In the genomic region with DNA sequence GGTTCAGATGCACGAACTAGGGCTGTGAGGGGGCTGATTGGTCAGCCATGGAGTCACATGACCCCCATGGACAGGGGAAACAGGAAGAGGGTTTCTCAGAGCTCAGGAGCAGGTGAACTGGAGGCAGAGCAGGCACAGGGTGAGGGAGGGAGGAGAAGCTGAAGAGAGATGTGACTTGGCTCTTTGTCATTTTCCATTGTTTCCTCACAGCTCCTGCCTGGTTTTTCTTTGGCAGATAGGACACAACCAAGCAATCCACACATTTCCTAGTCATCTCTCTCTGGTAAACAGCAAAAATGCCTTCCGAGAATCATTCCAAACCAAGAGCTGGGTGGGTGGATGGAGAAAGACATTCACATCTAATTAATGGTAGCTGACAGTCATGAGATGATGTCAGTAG, we compare ENCODE assay signal across 17 cellular contexts. TPM values are rescaled to one million over a fixed set of nuclear protein-coding genes. Genes with fewer than 3 reads are reported as not detected.
DNase-seq lines count a peak whose midpoint lies in the region; ATAC-seq and TF ChIP-seq lines count a peak whose summit lies in the region.
"Had no signal": no experiment of that assay in that cellular context is flagged by ENCODE, and none has a peak within 500 bp of the region (broad histone marks: within the 10 kb centered on the region; RNA-seq: fewer than 3 reads in every experiment).

No MANE protein-coding gene starts in this region.

- no peak for TF ChIP-seq POLR2A in spleen (IDR thresholded peaks at IDR 0.05)

- no peaks in the 10 kb centered on the region for H3K27me3 ChIP-seq in spleen (replicated peaks in 1 of 7)
- no peaks in the 10 kb centered on the region for H3K27me3 ChIP-seq in smooth muscle cell (ENCODE audit: low read depth)
- H3K27me3 ChIP-seq: neutrophil had no signal

- H3K9me3 ChIP-seq in spleen (no peaks in the 10 kb centered on the region), smooth muscle cell (replicated peaks; ENCODE audit: low read depth) (no peaks in the 10 kb centered on the region)
- H3K9me3 ChIP-seq: neutrophil had no signal

- H3K36me3 ChIP-seq in spleen = no peaks in the 10 kb centered on the region
- no peaks in the 10 kb centered on the region for H3K36me3 ChIP-seq in smooth muscle cell (ENCODE audit: low read depth)
- H3K36me3 ChIP-seq: neutrophil had no signal

- intact Hi-C loops in spleen (cut with DNase I; ENCODE audit: low total_unique reads) = no loop called here

- no peak overlapping the region for H3K9ac ChIP-seq in smooth muscle cell (ENCODE audit: low read depth)

- no peaks in the 10 kb centered on the region for H3K4me1 ChIP-seq in spleen
- peaks cover 11% of the 10 kb centered on the region for H3K4me1 ChIP-seq in smooth muscle cell (ENCODE audit: low read depth)

- H3K27ac ChIP-seq in spleen (peak overlapping the region in 5 of 8 donors; percentile 1 to 42 (median 34)), smooth muscle cell (ENCODE audit: low read depth) (no peak overlapping the region)
- H3K27ac ChIP-seq: neutrophil had no signal

- TF ChIP-seq CTCF in WTC11 (IDR thresholded peaks at IDR 0.05) (no peak), spleen (IDR thresholded peaks at IDR 0.05 in 8 of 11, conservative IDR thresholded peaks at IDR 0.05 in 3 of 11) (no peak), smooth muscle cell (IDR thresholded peaks at IDR 0.05; ENCODE audit: borderline replicate concordance, insufficient read depth, poor library complexity, severe bottlenecking) (no peak)

- ATAC-seq in WTC11 = 0 out of 2 replicates have a peak, but pooled peaks have one; percentile 20
- no peak for ATAC-seq in activated naive CD4-positive, alpha-beta T cell treated with anti-CD3 and anti-CD28 coated beads, Interleukin-2, amount 50 U/mL, for 72 hours
- ATAC-seq: activated T-cell treated with anti-CD3 and anti-CD28 coated beads, Interleukin-2, amount 50 U/mL, for 72 hours had no signal

- H3K4me2 ChIP-seq in smooth muscle cell = no peak overlapping the region

- POLR2A ChIA-PET in WTC11 (lab: Charles Lee) = no interaction called here

- H3K4me1 Mint-ChIP-seq in WTC11 = peaks cover 10% of the 10 kb centered on the region
- H3K4me1 Mint-ChIP-seq: CD14-positive monocyte had no signal

- CTCF ChIA-PET in WTC11 (lab: Charles Lee) = interaction anchor here (0.6 to 1.8 kb wide), 3 partner anchors 43 to 347 kb away, joined by 3 to 6 read pairs (median 3); no protein-coding TSS in a partner anchor

- H3K36me3 Mint-ChIP-seq in WTC11 = no peaks in the 10 kb centered on the region
- H3K36me3 Mint-ChIP-seq in activated naive CD4-positive, alpha-beta T cell treated with anti-CD3 and anti-CD28 coated beads, Interleukin-2, amount 50 U/mL, for 72 hours = no peaks in the 10 kb centered on the region
- H3K36me3 Mint-ChIP-seq: CD14-positive monocyte had no signal

- no peaks in the 10 kb centered on the region; the same call in 1 of the 2 replicates for H3K27me3 Mint-ChIP-seq in WTC11 (ENCODE audit: low read depth)

- H3K4me3 ChIP-seq in spleen (no peak overlapping the region), smooth muscle cell (no peak overlapping the region)
- H3K4me3 ChIP-seq: lung had no signal

- no peak overlapping the region for H3K27ac Mint-ChIP-seq in WTC11
- no peak overlapping the region for H3K27ac Mint-ChIP-seq in activated naive CD4-positive, alpha-beta T cell treated with anti-CD3 and anti-CD28 coated beads, Interleukin-2, amount 50 U/mL, for 72 hours
- H3K27ac Mint-ChIP-seq: activated T-cell treated with anti-CD3 and anti-CD28 coated beads, Interleukin-2, amount 50 U/mL, for 72 hours; CD14-positive monocyte; dendritic cell treated with granulocyte-macrophage colony-stimulating factor and Interleukin-4, amounts not matched to agents 40 ng/mL and 50 ng/mL, for 4 days; IgD-negative memory B cell had no signal

- peak; percentile 96 for DNase-seq in EH (ENCODE audit: low read depth)
- DNase-seq in WTC11 (ENCODE audit: low spot score) = no peak
- peak; percentile 41 for DNase-seq in glomerular visceral epithelial cell (ENCODE audit: extremely low spot score)
- no peak for DNase-seq in spleen
- no peak for DNase-seq in NCI-H146 treated with DMSO at 0.1 percent for 48 hours (lab: John Stamatoyannopoulos, UW; ENCODE audit: unreplicated experiment)
- no peak for DNase-seq in middle frontal gyrus (ENCODE audit: extremely low spot score, low spot score)
- DNase-seq in smooth muscle cell (lab: John Stamatoyannopoulos, UW; ENCODE audit: unreplicated experiment) = no peak
- DNase-seq in activated naive CD4-positive, alpha-beta T cell treated with anti-CD3 and anti-CD28 coated beads, Interleukin-2, amount 50 U/mL, for 72 hours (ENCODE audit: low spot score in 2 of 2) = no peak
- DNase-seq: activated CD4-positive, alpha-beta T cell treated with anti-CD3 and anti-CD28 coated beads, Interleukin-2, amount 50 U/mL, for 4 hours; activated T-cell treated with anti-CD3 and anti-CD28 coated beads, Interleukin-2, amount 50 U/mL, for 72 hours; NCI-H1092 treated with DMSO at 0.1 percent for 48 hours; T1000 had no signal

- no peaks in the 10 kb centered on the region for H3F3A ChIP-seq in smooth muscle cell (ENCODE audit: low read depth)

- H3K4me3 Mint-ChIP-seq in WTC11 = no peak overlapping the region
- H3K4me3 Mint-ChIP-seq: activated T-cell treated with anti-CD3 and anti-CD28 coated beads, Interleukin-2, amount 50 U/mL, for 72 hours; CD14-positive monocyte; dendritic cell treated with granulocyte-macrophage colony-stimulating factor and Interleukin-4, amounts not matched to agents 40 ng/mL and 50 ng/mL, for 4 days; IgD-negative memory B cell had no signal

- no peaks in the 10 kb centered on the region for H3K9me3 Mint-ChIP-seq in WTC11
- no peaks in the 10 kb centered on the region for H3K9me3 Mint-ChIP-seq in activated naive CD4-positive, alpha-beta T cell treated with anti-CD3 and anti-CD28 coated beads, Interleukin-2, amount 50 U/mL, for 72 hours
- H3K9me3 Mint-ChIP-seq: dendritic cell treated with granulocyte-macrophage colony-stimulating factor and Interleukin-4, amounts not matched to agents 40 ng/mL and 50 ng/mL, for 4 days; IgD-negative memory B cell had no signal

- no peaks in the 10 kb centered on the region for H4K20me1 ChIP-seq in smooth muscle cell (ENCODE audit: low read depth)

- H3K79me2 ChIP-seq in smooth muscle cell (ENCODE audit: low read depth) = no peaks in the 10 kb centered on the region

- H2AFZ ChIP-seq in smooth muscle cell (ENCODE audit: low read depth) = no peak overlapping the region

- 71 to 88% (median 82%) methylated on average over 2 of the region's 2 CpGs for WGBS in spleen, 5 donors
- WGBS in smooth muscle cell (ENCODE audit: low lambda C conversion rate) = 81% methylated on average over 2 of the region's 2 CpGs

TF ChIP-seq in WTC11, 78 proteins besides CTCF, POLR2A, EP300 and RAD21:
- TF ChIP-seq, protein P1, sequence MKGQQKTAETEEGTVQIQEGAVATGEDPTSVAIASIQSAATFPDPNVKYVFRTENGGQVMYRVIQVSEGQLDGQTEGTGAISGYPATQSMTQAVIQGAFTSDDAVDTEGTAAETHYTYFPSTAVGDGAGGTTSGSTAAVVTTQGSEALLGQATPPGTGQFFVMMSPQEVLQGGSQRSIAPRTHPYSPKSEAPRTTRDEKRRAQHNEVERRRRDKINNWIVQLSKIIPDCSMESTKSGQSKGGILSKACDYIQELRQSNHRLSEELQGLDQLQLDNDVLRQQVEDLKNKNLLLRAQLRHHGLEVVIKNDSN (CRISPR knock-in tag; IDR thresholded peaks at IDR 0.05) = peak; percentile 32; the same call in 1 of the 2 replicates
- no peak for TF ChIP-seq SMAD4 (CRISPR knock-in tag; IDR thresholded peaks at IDR 0.05)
- TF ChIP-seq, protein P2, sequence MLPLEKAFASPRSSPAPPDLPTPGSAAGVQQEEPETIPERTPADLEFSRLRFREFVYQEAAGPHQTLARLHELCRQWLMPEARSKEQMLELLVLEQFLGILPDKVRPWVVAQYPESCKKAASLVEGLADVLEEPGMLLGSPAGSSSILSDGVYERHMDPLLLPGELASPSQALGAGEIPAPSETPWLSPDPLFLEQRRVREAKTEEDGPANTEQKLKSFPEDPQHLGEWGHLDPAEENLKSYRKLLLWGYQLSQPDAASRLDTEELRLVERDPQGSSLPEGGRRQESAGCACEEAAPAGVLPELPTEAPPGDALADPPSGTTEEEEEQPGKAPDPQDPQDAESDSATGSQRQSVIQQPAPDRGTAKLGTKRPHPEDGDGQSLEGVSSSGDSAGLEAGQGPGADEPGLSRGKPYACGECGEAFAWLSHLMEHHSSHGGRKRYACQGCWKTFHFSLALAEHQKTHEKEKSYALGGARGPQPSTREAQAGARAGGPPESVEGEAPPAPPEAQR (CRISPR knock-in tag; IDR thresholded peaks at IDR 0.05) = no peak
- TF ChIP-seq, protein P3, sequence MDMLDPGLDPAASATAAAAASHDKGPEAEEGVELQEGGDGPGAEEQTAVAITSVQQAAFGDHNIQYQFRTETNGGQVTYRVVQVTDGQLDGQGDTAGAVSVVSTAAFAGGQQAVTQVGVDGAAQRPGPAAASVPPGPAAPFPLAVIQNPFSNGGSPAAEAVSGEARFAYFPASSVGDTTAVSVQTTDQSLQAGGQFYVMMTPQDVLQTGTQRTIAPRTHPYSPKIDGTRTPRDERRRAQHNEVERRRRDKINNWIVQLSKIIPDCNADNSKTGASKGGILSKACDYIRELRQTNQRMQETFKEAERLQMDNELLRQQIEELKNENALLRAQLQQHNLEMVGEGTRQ (CRISPR knock-in tag; IDR thresholded peaks at IDR 0.05) = peak; percentile 68
TF ChIP-seq in WTC11: peak in this region for 2.

RNA-seq across cellular contexts. Expression of a gene that starts 43.4 kb away (rescaled TPM):
- total RNA-seq in WTC11 (2021) (10.6 to 12.5 TPM (median 10.9 TPM) in 3 replicates), spleen (100 to 1,000 TPM in 1 of 7 donors, 10 to 100 TPM in 6; 60.3 to 203 (median 81.5) TPM), smooth muscle cell (187 and 276 TPM in 2 replicates)
- polyA plus RNA-seq in spleen (10 to 100 TPM; 24.5 to 44.0 (median 33.2) TPM), smooth muscle cell (356 and 524 TPM in 2 replicates)
- 1 to 10 TPM; 1.3 to 2.5 TPM for total RNA-seq in activated naive CD4-positive, alpha-beta T cell treated with anti-CD3 and anti-CD28 coated beads, Interleukin-2, amount 50 U/mL, for 72 hours

Comparison
In these comparisons a context has a peak if more than half of its experiments do, and no peak if none do; other contexts are left out.
1. DNase-seq: peak in EH (single experiment) and glomerular visceral epithelial cell (single experiment); none in WTC11 (single experiment), spleen (single experiment), NCI-H146 treated with DMSO at 0.1 percent for 48 hours (single experiment), middle frontal gyrus (single experiment), smooth muscle cell (single experiment) and activated naive CD4-positive, alpha-beta T cell treated with anti-CD3 and anti-CD28 coated beads, Interleukin-2, amount 50 U/mL, for 72 hours (0 of 2).